In the genomic region with DNA sequence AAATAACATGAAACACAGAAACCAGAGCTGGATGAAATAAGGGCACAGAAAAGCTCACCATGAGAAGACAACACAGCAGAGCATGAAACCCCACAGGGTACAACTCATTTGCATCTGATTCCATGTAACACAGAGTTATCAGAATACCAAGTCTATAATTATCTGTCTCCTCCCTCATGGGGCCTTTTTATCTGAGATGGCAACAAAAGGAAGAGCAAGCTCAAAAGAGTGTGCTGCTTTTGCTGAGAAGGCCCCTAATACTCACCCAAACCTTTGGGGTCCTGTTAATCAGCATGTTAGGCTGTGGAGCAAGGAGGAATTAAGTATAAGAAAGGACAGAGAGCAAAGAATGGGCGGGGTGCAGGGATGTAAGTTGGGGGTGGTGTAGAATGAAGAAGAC, we compare ENCODE assay signal across 10 cellular contexts. TPM values are rescaled to one million over a fixed set of nuclear protein-coding genes. Genes with fewer than 3 reads are reported as not detected.
DNase-seq lines count a peak whose midpoint lies in the region; ATAC-seq and TF ChIP-seq lines count a peak whose summit lies in the region.
"Not testable (repeated sequence)": the region's sequence is repeated elsewhere in the genome, so short reads cannot be mapped to it uniquely, and the experiment has no call there.
"Had no signal": no experiment of that assay in that cellular context is flagged by ENCODE, and none has a peak within 500 bp of the region (broad histone marks: within the 10 kb centered on the region; RNA-seq: fewer than 3 reads in every experiment).

No MANE protein-coding gene starts in this region.

- H3K9me3 Mint-ChIP-seq in brain; naive thymus-derived CD4-positive, alpha-beta T cell; stimulated activated memory B cell treated with anti-CD40 and anti-IgM and Interleukin-4, amounts not matched to agents 10 μg/mL and 1 μg/mL and 100 μg/mL, for 72 hours: not testable (repeated sequence)

- H3K79me2 ChIP-seq in OCI-LY1 (ENCODE audit: insufficient read depth, low read length): not testable (repeated sequence)

- POLR2A ChIA-PET in HEK293 (lab: Yijun Ruan, JAX); naive thymus-derived CD4-positive, alpha-beta T cell (lab: Charles Lee): not testable (repeated sequence)

- CTCF ChIA-PET in HEK293 (lab: Yijun Ruan, JAX): interaction anchor here (1.4 kb wide), 1 partner anchor 13 kb away, joined by 5 read pairs; no protein-coding TSS in a partner anchor
- CTCF ChIA-PET in naive thymus-derived CD4-positive, alpha-beta T cell (lab: Charles Lee): not testable (repeated sequence)

- H3K9me2 ChIP-seq in OCI-LY1 (ENCODE audit: low read depth, low read length): not testable (repeated sequence)

- not testable (repeated sequence) for TF ChIP-seq CTCF in HEK293 (tag by site-specific recombination; IDR thresholded peaks at IDR 0.05); OCI-LY1 (IDR thresholded peaks at IDR 0.05; ENCODE audit: low read length); brain (conservative IDR thresholded peaks at IDR 0.05); right atrium auricular region (IDR thresholded peaks at IDR 0.05)

- intact Hi-C loops in naive thymus-derived CD4-positive, alpha-beta T cell (cut with micrococcal nuclease): not testable (repeated sequence)

- H3K36me3 ChIP-seq in BLaER1 treated with 17β-estradiol and CSF1 and Interleukin-3, amounts not matched to agents 10 nM and 100 nM: peaks cover 58 to 88% (median 77%) of the 10 kb centered on the region in 11 experiments
- H3K36me3 ChIP-seq in HEK293 (ENCODE audit: control insufficient read depth in 2 of 2, insufficient read depth in 1 of 2, low read length in 2 of 2) (peaks cover 25 to 58% of the 10 kb centered on the region in 2 experiments), OCI-LY1 (ENCODE audit: insufficient read depth, low read length) (peaks cover 23% of the 10 kb centered on the region), right atrium auricular region (peaks cover 59% of the 10 kb centered on the region)
- peaks cover 3 to 47% (median 4%) of the 10 kb centered on the region in 3 experiments for H3K36me3 ChIP-seq in naive thymus-derived CD4-positive, alpha-beta T cell (ENCODE audit: control insufficient read depth in 2 of 3, insufficient read depth in 3 of 3, low read length in 3 of 3)

- peak overlapping the region in 4 of 5 experiments; percentile 28 to 96 (median 72) for H3K27ac Mint-ChIP-seq in brain
- peak overlapping the region in 6 of 9 donors; percentile 28 to 67 (median 46) for H3K27ac Mint-ChIP-seq in naive thymus-derived CD4-positive, alpha-beta T cell
- H3K27ac Mint-ChIP-seq in stimulated activated memory B cell treated with anti-CD40 and anti-IgM and Interleukin-4, amounts not matched to agents 10 μg/mL and 1 μg/mL and 100 μg/mL, for 72 hours: peak overlapping the region; percentile 56

- peak overlapping the region in 3 of 11 experiments; percentile 13 to 38 (median 35); a peak in 3 of 22 replicates for H3K9ac ChIP-seq in BLaER1 treated with 17β-estradiol and CSF1 and Interleukin-3, amounts not matched to agents 10 nM and 100 nM
- H3K9ac ChIP-seq in OCI-LY1 (ENCODE audit: low read length): not testable (repeated sequence)

- H3K36me3 Mint-ChIP-seq in brain: peaks cover 54% of the 10 kb centered on the region
- H3K36me3 Mint-ChIP-seq in naive thymus-derived CD4-positive, alpha-beta T cell: peaks cover 12 to 52% (median 21%) of the 10 kb centered on the region in 5 donors
- peaks cover 34% of the 10 kb centered on the region for H3K36me3 Mint-ChIP-seq in stimulated activated memory B cell treated with anti-CD40 and anti-IgM and Interleukin-4, amounts not matched to agents 10 μg/mL and 1 μg/mL and 100 μg/mL, for 72 hours

- not testable (repeated sequence) for ATAC-seq in naive thymus-derived CD4-positive, alpha-beta T cell; stimulated activated memory B cell treated with anti-CD40 and anti-IgM and Interleukin-4, amounts not matched to agents 10 μg/mL and 1 μg/mL and 100 μg/mL, for 72 hours

- H3K4me3 ChIP-seq in BLaER1 treated with 17β-estradiol and CSF1 and Interleukin-3, amounts not matched to agents 10 nM and 100 nM; HEK293 (ENCODE audit: low read depth, low read length); OCI-LY1 (ENCODE audit: low read depth, low read length, poor library complexity, severe bottlenecking); right atrium auricular region; naive thymus-derived CD4-positive, alpha-beta T cell (ENCODE audit: low read length): not testable (repeated sequence)

- not testable (repeated sequence) for H2AFZ ChIP-seq in OCI-LY1 (ENCODE audit: low read length)

- H3K27me3 ChIP-seq in BLaER1 treated with 17β-estradiol and CSF1 and Interleukin-3, amounts not matched to agents 10 nM and 100 nM; OCI-LY1 (ENCODE audit: insufficient read depth, low read length); right atrium auricular region; naive thymus-derived CD4-positive, alpha-beta T cell (ENCODE audit: control insufficient read depth in 2 of 2, insufficient read depth in 2 of 2, low read length in 2 of 2): not testable (repeated sequence)

- not testable (repeated sequence) for DNase-seq in right atrium auricular region (ENCODE audit: low spot score); naive thymus-derived CD4-positive, alpha-beta T cell

- peaks cover 18% of the 10 kb centered on the region for H3K4me1 Mint-ChIP-seq in brain
- H3K4me1 Mint-ChIP-seq in naive thymus-derived CD4-positive, alpha-beta T cell: not testable (repeated sequence)
- H3K4me1 Mint-ChIP-seq in stimulated activated memory B cell treated with anti-CD40 and anti-IgM and Interleukin-4, amounts not matched to agents 10 μg/mL and 1 μg/mL and 100 μg/mL, for 72 hours: peaks cover 12% of the 10 kb centered on the region

- not testable (repeated sequence) for H3K4me3 Mint-ChIP-seq in brain; naive thymus-derived CD4-positive, alpha-beta T cell; stimulated activated memory B cell treated with anti-CD40 and anti-IgM and Interleukin-4, amounts not matched to agents 10 μg/mL and 1 μg/mL and 100 μg/mL, for 72 hours

- H3K27me3 Mint-ChIP-seq in brain; naive thymus-derived CD4-positive, alpha-beta T cell; stimulated activated memory B cell treated with anti-CD40 and anti-IgM and Interleukin-4, amounts not matched to agents 10 μg/mL and 1 μg/mL and 100 μg/mL, for 72 hours: not testable (repeated sequence)

- peaks cover 0 to 58% (median 0%) of the 10 kb centered on the region in 11 experiments; a peak in 6 of 22 replicates for H4K20me1 ChIP-seq in BLaER1 treated with 17β-estradiol and CSF1 and Interleukin-3, amounts not matched to agents 10 nM and 100 nM
- H4K20me1 ChIP-seq in OCI-LY1 (ENCODE audit: insufficient read depth, low read length): not testable (repeated sequence)

- H3K4me1 ChIP-seq in BLaER1 treated with 17β-estradiol and CSF1 and Interleukin-3, amounts not matched to agents 10 nM and 100 nM: peaks cover 26 to 50% (median 32%) of the 10 kb centered on the region in 10 experiments
- not testable (repeated sequence) for H3K4me1 ChIP-seq in HEK293 (ENCODE audit: control insufficient read depth, insufficient read depth, low read length); naive thymus-derived CD4-positive, alpha-beta T cell (ENCODE audit: control insufficient read depth in 2 of 2, insufficient read depth in 2 of 2, low read length in 2 of 2)
- H3K4me1 ChIP-seq in OCI-LY1 (ENCODE audit: insufficient read depth, low read length, severe bottlenecking): peaks cover 17% of the 10 kb centered on the region
- H3K4me1 ChIP-seq in right atrium auricular region: peaks cover 0 to 14% of the 10 kb centered on the region in 2 donors

- not testable (repeated sequence) for H3F3A ChIP-seq in OCI-LY1 (ENCODE audit: insufficient read depth, low read length)

- peak overlapping the region in 8 of 11 experiments; percentile 18 to 56 (median 42); a peak in 11 of 22 replicates for H3K27ac ChIP-seq in BLaER1 treated with 17β-estradiol and CSF1 and Interleukin-3, amounts not matched to agents 10 nM and 100 nM
- not testable (repeated sequence) for H3K27ac ChIP-seq in HEK293 (ENCODE audit: extremely low read depth, low read depth, low read length); naive thymus-derived CD4-positive, alpha-beta T cell (ENCODE audit: low read depth, low read length)
- H3K27ac ChIP-seq in OCI-LY1 (ENCODE audit: low read depth, low read length, poor library complexity, severe bottlenecking) (peak overlapping the region; percentile 29), right atrium auricular region (peak overlapping the region; percentile 11 to 16)

- peak overlapping the region; percentile 53 to 93 (median 79) for H3K4me2 ChIP-seq in BLaER1 treated with 17β-estradiol and CSF1 and Interleukin-3, amounts not matched to agents 10 nM and 100 nM
- peak overlapping the region; percentile 30; the same call in 1 of the 2 replicates for H3K4me2 ChIP-seq in OCI-LY1 (ENCODE audit: low read length)

- not testable (repeated sequence) for H3K9me3 ChIP-seq in BLaER1 treated with 17β-estradiol and CSF1 and Interleukin-3, amounts not matched to agents 10 nM and 100 nM (replicated peaks in 1 of 11); HEK293 (ENCODE audit: control insufficient read depth, insufficient read depth, low read depth, low read length); OCI-LY1 (ENCODE audit: low read length); right atrium auricular region; naive thymus-derived CD4-positive, alpha-beta T cell (ENCODE audit: control insufficient read depth in 2 of 3, low read length in 3 of 3)

TF ChIP-seq in HEK293, 187 proteins besides CTCF, POLR2A, EP300 and RAD21:
- peak; percentile 76 for TF ChIP-seq SP7 (tag by site-specific recombination; IDR thresholded peaks at IDR 0.05)

RNA-seq across cellular contexts. Expression of gene CA4, which starts 36.6 kb away (rescaled TPM):
- polyA plus RNA-seq in brain (ENCODE audit: insufficient read depth, low read depth, low replicate concordance): 21.7 TPM
- total RNA-seq in right atrium auricular region: 1 to 10 TPM; 1.7 to 4.0 TPM
- not detected for total RNA-seq in naive thymus-derived CD4-positive, alpha-beta T cell
- not detected for polyA plus RNA-seq in naive thymus-derived CD4-positive, alpha-beta T cell
- total RNA-seq: Caco-2; CD4-positive, alpha-beta memory T cell; SK-MEL-5 had no signal
- polyA plus RNA-seq: CD4-positive, alpha-beta memory T cell had no signal
